Comparison of ENCODE assay signal across 8 cellular contexts in genomic region chr19:28466107-28467045, GRCh38.
A peak's percentile ranks its signal among the peaks of the same experiment; 100 is the strongest.
DNase-seq lines count a peak whose midpoint lies in the region; ATAC-seq and TF ChIP-seq lines count a peak whose summit lies in the region.

No MANE protein-coding gene starts in this region.

- peaks cover 22% of the 10 kb centered on the region for H3K4me1 Mint-ChIP-seq in endodermal cell
- H3K4me1 Mint-ChIP-seq in natural killer cell: peaks cover 53 to 63% of the 10 kb centered on the region in 2 donors
- peaks cover 21% of the 10 kb centered on the region for H3K4me1 Mint-ChIP-seq in stimulated activated naive CD8-positive, alpha-beta T cell treated with anti-CD3 and anti-CD28 coated beads, Interleukin-15, amount 100 ng/mL, for 72 hours

- peak; percentile 98 for TF ChIP-seq CTCF in endodermal cell (conservative IDR thresholded peaks at IDR 0.05)
- TF ChIP-seq CTCF in natural killer cell (IDR thresholded peaks at IDR 0.05): peak; percentile 89

- no peaks in the 10 kb centered on the region for H3K9me3 ChIP-seq in endodermal cell (ENCODE audit: control insufficient read depth, low read length)

- no peak overlapping the region for H3K4me3 ChIP-seq in endodermal cell (ENCODE audit: low read length)

- 83% methylated on average over 6 to 9 of the region's 9 CpGs for WGBS in endodermal cell (ENCODE audit: insufficient coverage in 1 of 2, insufficient read length in 1 of 2), 2 experiments

- no peaks in the 10 kb centered on the region for H3K4me1 ChIP-seq in endodermal cell (ENCODE audit: control insufficient read depth, insufficient read depth, low read length)

- H3K27me3 ChIP-seq in endodermal cell (ENCODE audit: control insufficient read depth, insufficient read depth, low read length, poor library complexity, severe bottlenecking): no peaks in the 10 kb centered on the region

- H3K9me3 Mint-ChIP-seq in endodermal cell (no peaks in the 10 kb centered on the region), natural killer cell (no peaks in the 10 kb centered on the region)
- no peaks in the 10 kb centered on the region for H3K9me3 Mint-ChIP-seq in stimulated activated naive CD8-positive, alpha-beta T cell treated with anti-CD3 and anti-CD28 coated beads, Interleukin-15, amount 100 ng/mL, for 72 hours

- H3K36me3 Mint-ChIP-seq in endodermal cell (ENCODE audit: low read depth): no peaks in the 10 kb centered on the region
- H3K36me3 Mint-ChIP-seq in natural killer cell: no peaks in the 10 kb centered on the region

- no peak overlapping the region for H3K9ac ChIP-seq in endodermal cell (ENCODE audit: extremely low read depth, low read length, poor library complexity, severe bottlenecking)

- H3K27me3 Mint-ChIP-seq in endodermal cell (ENCODE audit: insufficient read depth): no peaks in the 10 kb centered on the region
- no peaks in the 10 kb centered on the region for H3K27me3 Mint-ChIP-seq in natural killer cell (ENCODE audit: low read depth in 2 of 2)
- H3K27me3 Mint-ChIP-seq in stimulated activated naive CD8-positive, alpha-beta T cell treated with anti-CD3 and anti-CD28 coated beads, Interleukin-15, amount 100 ng/mL, for 72 hours: no peaks in the 10 kb centered on the region

- peak; percentile 36 to 72 (median 55) for DNase-seq in NCI-H1417 (lab: John Stamatoyannopoulos, UW)
- no peak for DNase-seq in NCI-H1417 treated with DMSO at 0.1 percent for 48 hours (lab: John Stamatoyannopoulos, UW)
- peak; percentile 19 for DNase-seq in NCI-H2171 treated with DMSO at 0.1 percent for 48 hours (lab: John Stamatoyannopoulos, UW)
- peak; percentile 14 to 40 for DNase-seq in activated CD4-positive, alpha-beta T cell treated with anti-CD3 and anti-CD28 coated beads, Interleukin-2, amount 50 U/mL, for 24 hours (ENCODE audit: low read depth in 1 of 2, low spot score in 1 of 2)
- DNase-seq in endodermal cell: peak; percentile 90
- DNase-seq in natural killer cell: peak; percentile 78
- DNase-seq in stimulated activated naive CD8-positive, alpha-beta T cell treated with anti-CD3 and anti-CD28 coated beads, Interleukin-15, amount 100 ng/mL, for 72 hours: peak; percentile 50

- peak; percentile 37 to 60 (median 58) for ATAC-seq in natural killer cell
- ATAC-seq in stimulated activated naive CD8-positive, alpha-beta T cell treated with anti-CD3 and anti-CD28 coated beads, Interleukin-15, amount 100 ng/mL, for 72 hours: no peak
- no peak for ATAC-seq in HG03469 (IDR thresholded peaks at IDR 0.05; ENCODE audit: unreplicated experiment)

- no peak overlapping the region for H3K27ac Mint-ChIP-seq in endodermal cell
- peak overlapping the region in 1 of 2 donors; percentile 50 for H3K27ac Mint-ChIP-seq in natural killer cell
- no peak overlapping the region for H3K27ac Mint-ChIP-seq in stimulated activated naive CD8-positive, alpha-beta T cell treated with anti-CD3 and anti-CD28 coated beads, Interleukin-15, amount 100 ng/mL, for 72 hours

- no peaks in the 10 kb centered on the region for H3K36me3 ChIP-seq in endodermal cell (ENCODE audit: control insufficient read depth, insufficient read depth, low read length)

- no peak overlapping the region for H3K4me3 Mint-ChIP-seq in endodermal cell
- H3K4me3 Mint-ChIP-seq in natural killer cell: no peak overlapping the region
- no peak overlapping the region for H3K4me3 Mint-ChIP-seq in stimulated activated naive CD8-positive, alpha-beta T cell treated with anti-CD3 and anti-CD28 coated beads, Interleukin-15, amount 100 ng/mL, for 72 hours

- no peak overlapping the region for H3K27ac ChIP-seq in endodermal cell (ENCODE audit: low read depth, low read length)

- intact Hi-C loops in natural killer cell (cut with micrococcal nuclease): loop anchor here (1.0 to 5.0 kb wide), 3 partner anchors 36 to 244 kb away; no protein-coding TSS in a partner anchor

Comparison
In these comparisons a context has a peak if more than half of its experiments do, and no peak if none do; other contexts are left out.
1. ATAC-seq: peak in natural killer cell (3 of 3); none in stimulated activated naive CD8-positive, alpha-beta T cell treated with anti-CD3 and anti-CD28 coated beads, Interleukin-15, amount 100 ng/mL, for 72 hours (single experiment) and HG03469 (single experiment).